1 cellular context compared by ENCODE assay signal in genomic region chr6:162728706-162729105, GRCh38.
TF ChIP-seq lines count a peak whose summit lies in the region.

No MANE protein-coding gene starts in this region.

TF ChIP-seq in SK-N-SH treated with all-trans-retinoic acid at 6 μM for 48 hours, 23 proteins besides CTCF, POLR2A, EP300 and RAD21 (continued from another document):
- no peak for TF ChIP-seq CREB5 (CRISPR knock-in tag; IDR thresholded peaks at IDR 0.05; ENCODE audit: low read depth)
- TF ChIP-seq TCF4 (CRISPR knock-in tag; IDR thresholded peaks at IDR 0.05; ENCODE audit: borderline replicate concordance), result no peak
